9 cellular contexts compared by ENCODE assay signal in the genomic region with DNA sequence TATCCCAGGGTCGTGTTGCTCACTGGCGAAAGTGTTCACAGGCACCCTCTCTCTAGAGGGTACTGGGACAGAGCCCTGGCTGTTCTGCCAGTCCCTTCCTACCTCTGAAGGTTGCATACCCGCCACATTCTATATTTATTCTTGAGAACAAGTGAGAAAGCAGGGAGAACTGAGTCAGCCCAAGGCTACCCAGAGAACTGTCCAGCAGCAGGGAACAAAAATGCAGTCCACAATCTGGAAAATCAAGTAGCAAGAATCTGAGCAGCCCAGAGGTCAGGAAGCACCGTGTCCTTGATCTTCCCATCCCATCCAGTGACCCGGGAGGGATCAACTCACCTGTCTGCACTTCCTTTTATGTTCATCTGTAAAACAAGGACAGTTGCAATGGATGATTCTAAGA.
"Had no signal": no experiment of that assay in that cellular context is flagged by ENCODE, and none has a peak within 500 bp of the region (broad histone marks: within the 10 kb centered on the region; RNA-seq: fewer than 3 reads in every experiment).

No MANE protein-coding gene starts in this region.

- H3K4me3 ChIP-seq: GM23248, GM23338, HAP-1 had no signal

- H3K4me2 ChIP-seq: GM23338 had no signal

- H3K9me3 ChIP-seq: HAP-1 had no signal

- ATAC-seq: GM23338, HCT116 had no signal

- H2AFZ ChIP-seq: GM23248, GM23338 had no signal

- H3K9ac ChIP-seq: GM23248 had no signal

- H3K36me3 ChIP-seq: HAP-1 had no signal

- DNase-seq: GM23248, GOT3, H7, H9, HCEC 1CT, HFFc6 had no signal

- H3K4me1 ChIP-seq: HAP-1 had no signal

- H3K27ac ChIP-seq: GM23248 had no signal
